Comparison of ENCODE assay signal across 9 cellular contexts in the genomic region with DNA sequence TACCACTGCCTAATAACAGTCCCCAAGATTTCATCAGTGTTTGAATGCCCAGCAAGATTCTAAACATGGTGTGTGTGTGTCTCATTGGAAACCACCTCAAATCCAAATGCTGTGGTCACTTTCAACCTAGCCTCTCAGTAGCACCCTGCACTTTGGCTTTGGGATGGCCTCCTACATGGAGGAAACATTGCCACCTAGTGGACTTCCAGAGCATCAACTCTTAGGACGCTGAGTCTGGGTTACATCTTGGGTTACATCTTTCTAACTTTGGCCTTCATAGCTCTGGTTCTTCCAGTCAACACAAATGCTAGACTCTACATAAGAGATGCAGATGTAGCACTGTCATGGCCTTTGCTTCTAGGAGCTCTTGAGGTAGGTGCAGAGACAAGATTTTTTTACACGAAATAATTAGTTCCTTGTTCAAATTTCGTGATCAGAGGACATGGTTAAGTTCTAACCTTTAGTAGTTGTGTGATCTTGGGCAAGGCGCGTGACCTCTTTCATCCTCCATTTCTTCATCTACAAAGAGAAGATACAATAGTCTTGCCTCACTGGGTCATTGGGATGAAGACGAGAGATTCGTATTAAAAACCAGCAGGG.
A peak's percentile ranks its signal among the peaks of the same experiment; 100 is the strongest.
DNase-seq lines count a peak whose midpoint lies in the region; ATAC-seq and TF ChIP-seq lines count a peak whose summit lies in the region.
"Had no signal": no experiment of that assay in that cellular context is flagged by ENCODE, and none has a peak within 500 bp of the region (broad histone marks: within the 10 kb centered on the region; RNA-seq: fewer than 3 reads in every experiment).

No MANE protein-coding gene starts in this region.

- no peaks in the 10 kb centered on the region for H3K36me3 ChIP-seq in SU-DHL-6 (ENCODE audit: low read length)

- H2AFZ ChIP-seq in SU-DHL-6 (ENCODE audit: low read depth, low read length, severe bottlenecking) = no peak overlapping the region

- H3K27ac ChIP-seq in C4-2B (no peak overlapping the region), SU-DHL-6 (ENCODE audit: low read depth, low read length) (no peak overlapping the region)

- ATAC-seq in GM18909 (IDR thresholded peaks at IDR 0.05; ENCODE audit: poor library complexity, unreplicated experiment) (no peak), GM19328 (IDR thresholded peaks at IDR 0.05; ENCODE audit: unreplicated experiment) (no peak)

- no peaks in the 10 kb centered on the region for H3K27me3 ChIP-seq in SU-DHL-6 (ENCODE audit: low read length)

- in situ Hi-C loops in GM13977 (cut with MboI; ENCODE audit: low pct_unique_long_range_greater_than_20kb, low sequenced_read_pairs, unreplicated experiment) = no loop called here

- TF ChIP-seq CTCF in C4-2B (conservative IDR thresholded peaks at IDR 0.05) (peak; percentile 94), GM13977 (IDR thresholded peaks at IDR 0.05; ENCODE audit: extremely low read depth, insufficient read depth, missing control alignments) (peak; percentile 81), SU-DHL-6 (IDR thresholded peaks at IDR 0.05; ENCODE audit: insufficient read depth, low read length, poor library complexity, severe bottlenecking) (peak; percentile 60), nephron progenitor cell (IDR thresholded peaks at IDR 0.05) (peak; percentile 75)

- DNase-seq in GM13977 (ENCODE audit: low spot score) = peak; percentile 67
- peak; percentile 47 for DNase-seq in NCI-H1105 (lab: John Stamatoyannopoulos, UW)
- peak; percentile 36 for DNase-seq in fibroblast of gingiva (ENCODE audit: low read depth)
- DNase-seq in nephron progenitor cell = peak; percentile 35

- peaks cover 7% of the 10 kb centered on the region for H3K27me3 Mint-ChIP-seq in nephron progenitor cell (ENCODE audit: low read depth, poor library complexity)

- H3K9me3 ChIP-seq in SU-DHL-6 (ENCODE audit: insufficient read depth, low read length) = no peaks in the 10 kb centered on the region

- H3K79me2 ChIP-seq in SU-DHL-6 (ENCODE audit: insufficient read depth, low read length) = no peaks in the 10 kb centered on the region

- H3K27ac Mint-ChIP-seq in nephron progenitor cell = no peak overlapping the region
- H3K27ac Mint-ChIP-seq: naive thymus-derived CD8-positive, alpha-beta T cell had no signal

- no peak overlapping the region for H3K4me2 ChIP-seq in SU-DHL-6 (ENCODE audit: low read depth, low read length, poor library complexity, severe bottlenecking)

- H3F3A ChIP-seq in SU-DHL-6 (ENCODE audit: insufficient read depth) = no peaks in the 10 kb centered on the region

- H3K4me1 Mint-ChIP-seq in nephron progenitor cell = peaks cover 19% of the 10 kb centered on the region

- no peaks in the 10 kb centered on the region for H3K36me3 Mint-ChIP-seq in nephron progenitor cell (ENCODE audit: low read depth)
- H3K36me3 Mint-ChIP-seq: naive thymus-derived CD8-positive, alpha-beta T cell had no signal

- no peaks in the 10 kb centered on the region for H4K20me1 ChIP-seq in SU-DHL-6 (ENCODE audit: low read depth, low read length)

- H3K9me3 Mint-ChIP-seq in nephron progenitor cell = no peaks in the 10 kb centered on the region
- H3K9me3 Mint-ChIP-seq: naive thymus-derived CD8-positive, alpha-beta T cell had no signal

- no peak overlapping the region for H3K9ac ChIP-seq in SU-DHL-6 (ENCODE audit: low read length)

- no peak overlapping the region for H3K4me3 ChIP-seq in SU-DHL-6 (ENCODE audit: insufficient read depth, low read length, poor library complexity, severe bottlenecking)

- no peak overlapping the region for H3K4me3 Mint-ChIP-seq in nephron progenitor cell
- H3K4me3 Mint-ChIP-seq: naive thymus-derived CD8-positive, alpha-beta T cell had no signal

- no peaks in the 10 kb centered on the region for H3K9me2 ChIP-seq in SU-DHL-6 (replicated peaks; ENCODE audit: insufficient read depth, low read length)
